ENCODE assay signal across 14 cellular contexts in the genomic region with DNA sequence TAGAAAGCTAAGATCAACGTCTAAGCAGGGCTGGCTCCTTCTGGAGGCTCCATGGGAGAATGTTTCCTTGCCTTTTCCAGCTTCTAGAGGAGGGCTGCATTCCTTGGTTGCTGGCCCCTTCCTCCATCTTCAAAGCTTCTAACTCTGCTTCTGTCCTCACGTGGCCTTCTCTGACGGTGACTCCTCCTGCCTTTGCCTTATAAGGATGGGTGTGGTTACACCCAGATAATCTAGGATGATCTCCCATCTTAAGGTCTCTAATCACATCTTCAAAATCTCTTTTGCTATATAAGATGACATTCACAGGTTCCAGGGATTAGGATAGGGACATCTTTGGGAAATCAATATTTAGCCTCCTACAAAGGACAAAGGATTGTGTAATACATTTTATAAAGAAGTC. TPM values are rescaled to one million over a fixed set of nuclear protein-coding genes. Genes with fewer than 3 reads are reported as not detected.
DNase-seq lines count a peak whose midpoint lies in the region; ATAC-seq and TF ChIP-seq lines count a peak whose summit lies in the region.
"Had no signal": no experiment of that assay in that cellular context is flagged by ENCODE, and none has a peak within 500 bp of the region (broad histone marks: within the 10 kb centered on the region; RNA-seq: fewer than 3 reads in every experiment).

No MANE protein-coding gene starts in this region.

- intact Hi-C loops in PC-3 (cut with micrococcal nuclease) (no loop called here), mammary epithelial cell (cut with micrococcal nuclease) (no loop called here)

- H3K36me3 Mint-ChIP-seq in activated CD8-positive, alpha-beta memory T cell treated with anti-CD3 and anti-CD28 coated beads, Interleukin-2, amount 10 ng/mL, durations not matched to agents 7 days and 5 days, result peaks cover 2% of the 10 kb centered on the region

- no peak for ATAC-seq in activated CD8-positive, alpha-beta memory T cell treated with anti-CD3 and anti-CD28 coated beads, Interleukin-2, amount 10 ng/mL, durations not matched to agents 7 days and 5 days
- ATAC-seq in PC-3, result no peak

- H4K20me1 ChIP-seq in PC-3 (ENCODE audit: low read length) (peaks cover 23% of the 10 kb centered on the region), mammary epithelial cell (ENCODE audit: insufficient read depth, low read length) (no peaks in the 10 kb centered on the region)

- no peak overlapping the region for H2AFZ ChIP-seq in PC-3 (ENCODE audit: low read length)
- no peak overlapping the region for H2AFZ ChIP-seq in mammary epithelial cell (ENCODE audit: low read depth, low read length)

- no peak for DNase-seq in activated CD8-positive, alpha-beta memory T cell treated with anti-CD3 and anti-CD28 coated beads, Interleukin-2, amount 10 ng/mL, durations not matched to agents 7 days and 5 days
- no peak for DNase-seq in activated CD8-positive, alpha-beta memory T cell treated with anti-CD3 and anti-CD28 coated beads, Interleukin-2, amount 50 U/mL, for 4 hours
- DNase-seq in PC-3, result no peak
- DNase-seq in mammary epithelial cell, result no peak
- DNase-seq in DMS53 treated with DMSO at 0.1 percent for 48 hours (lab: John Stamatoyannopoulos, UW; ENCODE audit: unreplicated experiment), result no peak
- no peak for DNase-seq in middle frontal gyrus (ENCODE audit: extremely low spot score, low spot score)
- no peak for DNase-seq in NCI-H226
- DNase-seq: colonic mucosa, NCI-H187 treated with DMSO at 0.1 percent for 48 hours, nucleus accumbens had no signal

- H3K27me3 Mint-ChIP-seq in activated CD8-positive, alpha-beta memory T cell treated with anti-CD3 and anti-CD28 coated beads, Interleukin-2, amount 10 ng/mL, durations not matched to agents 7 days and 5 days, result no peaks in the 10 kb centered on the region

- H3K27ac ChIP-seq in PC-3 (ENCODE audit: low read length) (no peak overlapping the region), mammary epithelial cell (ENCODE audit: insufficient read depth, low read depth, low read length) (no peak overlapping the region)
- H3K27ac ChIP-seq: colonic mucosa had no signal

- H3K4me3 Mint-ChIP-seq in activated CD8-positive, alpha-beta memory T cell treated with anti-CD3 and anti-CD28 coated beads, Interleukin-2, amount 10 ng/mL, durations not matched to agents 7 days and 5 days, result peak overlapping the region; percentile 80

- in situ Hi-C loops in mammary epithelial cell (cut with MboI; ENCODE audit: low sequenced_read_pairs in 2 of 2), result no loop called here

- no peaks in the 10 kb centered on the region for H3K27me3 ChIP-seq in PC-3 (ENCODE audit: low read length)
- H3K27me3 ChIP-seq in mammary epithelial cell (ENCODE audit: insufficient read depth, low read length), result no peaks in the 10 kb centered on the region
- H3K27me3 ChIP-seq in skeletal muscle satellite cell (ENCODE audit: control insufficient read depth, insufficient read depth, low read length), result no peaks in the 10 kb centered on the region
- H3K27me3 ChIP-seq: colonic mucosa had no signal

- BruUV-seq in PC-3 (replicated peaks; lab: Mats Ljungman, UMichigan) (no TSS peak), mammary epithelial cell (replicated peaks; lab: Mats Ljungman, UMichigan) (no TSS peak)

- peaks cover 31% of the 10 kb centered on the region for H3K4me1 Mint-ChIP-seq in activated CD8-positive, alpha-beta memory T cell treated with anti-CD3 and anti-CD28 coated beads, Interleukin-2, amount 10 ng/mL, durations not matched to agents 7 days and 5 days

- TF ChIP-seq CTCF in PC-3 (conservative IDR thresholded peaks at IDR 0.05; ENCODE audit: low read depth, low read length), result no peak
- TF ChIP-seq CTCF in mammary epithelial cell (conservative IDR thresholded peaks at IDR 0.05 in 1 of 2, IDR thresholded peaks at IDR 0.05 in 1 of 2; ENCODE audit: extremely low read depth in 1 of 2, insufficient read depth in 1 of 2, low read depth in 1 of 2, low read length in 2 of 2), result no peak

- no peaks in the 10 kb centered on the region for H3K9me3 Mint-ChIP-seq in activated CD8-positive, alpha-beta memory T cell treated with anti-CD3 and anti-CD28 coated beads, Interleukin-2, amount 10 ng/mL, durations not matched to agents 7 days and 5 days (ENCODE audit: low read depth)

- H3K9me2 ChIP-seq in PC-3 (replicated peaks; ENCODE audit: low read length), result no peaks in the 10 kb centered on the region

- 90% methylated on average over 3 of the region's 3 CpGs for WGBS in mammary epithelial cell (ENCODE audit: low coverage, missing lambda C conversion rate)

- CTCF ChIA-PET in activated CD8-positive, alpha-beta memory T cell treated with anti-CD3 and anti-CD28 coated beads, Interleukin-2, amount 10 ng/mL, durations not matched to agents 7 days and 5 days (lab: Charles Lee), result interaction anchor here (1.0 to 2.2 kb wide), 3 partner anchors 58 to 127 kb away, joined by 3 to 8 read pairs (median 5); a partner anchor contains a TSS
- CTCF ChIA-PET in PC-3 (lab: Charles Lee) (no interaction called here), mammary epithelial cell (lab: Charles Lee; ENCODE audit: low non-redundant PET) (interaction anchor here (0.7 kb wide), 1 partner anchor 35 kb away, joined by 4 read pairs; no protein-coding TSS in a partner anchor)

- H3K79me2 ChIP-seq in PC-3 (ENCODE audit: low read length), result peaks cover 33% of the 10 kb centered on the region
- peaks cover 39% of the 10 kb centered on the region for H3K79me2 ChIP-seq in mammary epithelial cell (ENCODE audit: insufficient read depth, low read length)

- H3K4me3 ChIP-seq in PC-3 (ENCODE audit: low read length) (peak overlapping the region; percentile 89), mammary epithelial cell (replicated peaks in 1 of 3; ENCODE audit: insufficient read depth in 1 of 3, low read depth in 2 of 3, low read length in 3 of 3) (peak overlapping the region in 1 of 3 experiments; percentile 77), skeletal muscle satellite cell (ENCODE audit: low read length) (peak overlapping the region; percentile 79)

- no peak overlapping the region for H3K9ac ChIP-seq in PC-3 (ENCODE audit: low read length)
- H3K9ac ChIP-seq in mammary epithelial cell (ENCODE audit: insufficient read depth, low read length), result no peak overlapping the region
- H3K9ac ChIP-seq in skeletal muscle satellite cell (ENCODE audit: low read depth, low read length), result no peak overlapping the region

- dilution Hi-C loops in mammary epithelial cell (cut with HindIII; ENCODE audit: low sequenced_read_pairs), result no loop called here

- H3F3A ChIP-seq in PC-3 (ENCODE audit: low read length, unreplicated experiment), result no peaks in the 10 kb centered on the region

- peaks cover 6% of the 10 kb centered on the region; the same call in 1 of the 2 replicates for H3K4me1 ChIP-seq in PC-3 (ENCODE audit: insufficient read depth, low read length)
- peaks cover 7% of the 10 kb centered on the region for H3K4me1 ChIP-seq in mammary epithelial cell (ENCODE audit: insufficient read depth, low read length)
- H3K4me1 ChIP-seq in skeletal muscle satellite cell (ENCODE audit: control insufficient read depth, insufficient read depth, low read length), result no peaks in the 10 kb centered on the region
- H3K4me1 ChIP-seq: colonic mucosa had no signal

- H3K9me3 ChIP-seq in PC-3 (ENCODE audit: low read length) (no peaks in the 10 kb centered on the region), mammary epithelial cell (replicated peaks; ENCODE audit: insufficient read depth, low read length) (peaks cover 3% of the 10 kb centered on the region), skeletal muscle satellite cell (replicated peaks; ENCODE audit: low read length) (no peaks in the 10 kb centered on the region)
- H3K9me3 ChIP-seq: colonic mucosa had no signal

- H3K27ac Mint-ChIP-seq in activated CD8-positive, alpha-beta memory T cell treated with anti-CD3 and anti-CD28 coated beads, Interleukin-2, amount 10 ng/mL, durations not matched to agents 7 days and 5 days, result peak overlapping the region; percentile 54

- H3K36me3 ChIP-seq in PC-3 (ENCODE audit: low read depth, low read length) (no peaks in the 10 kb centered on the region; the same call in 1 of the 2 replicates), mammary epithelial cell (ENCODE audit: insufficient read depth, low read length) (no peaks in the 10 kb centered on the region), skeletal muscle satellite cell (ENCODE audit: insufficient read depth, low read length) (peaks cover 13% of the 10 kb centered on the region)
- H3K36me3 ChIP-seq: colonic mucosa had no signal

- POLR2A ChIA-PET in PC-3 (lab: Charles Lee; ENCODE audit: unreplicated experiment), result no interaction called here

- H3K4me2 ChIP-seq in PC-3 (ENCODE audit: low read length) (peak overlapping the region; percentile 92), mammary epithelial cell (ENCODE audit: insufficient read depth, low read depth, low read length) (peak overlapping the region; percentile 67), skeletal muscle satellite cell (ENCODE audit: low read length) (peak overlapping the region; percentile 82)

RNA-seq across cellular contexts. Expression of a gene that starts 1.6 kb away (rescaled TPM):
- total RNA-seq in activated CD8-positive, alpha-beta memory T cell treated with anti-CD3 and anti-CD28 coated beads, Interleukin-2, amount 10 ng/mL, durations not matched to agents 7 days and 5 days, result 10 to 100 TPM; 17.5 to 24.7 TPM
- 110 and 145 TPM in 2 replicates for total RNA-seq in PC-3 (2014; rRNA removed)
- 10 to 100 TPM; 25.9 to 27.3 TPM for total RNA-seq in mammary epithelial cell
- polyA plus RNA-seq in mammary epithelial cell, result 43.3 TPM
- 51.8 TPM for polyA minus RNA-seq in mammary epithelial cell
- total RNA-seq in skeletal muscle satellite cell (2012; rRNA removed), result 33.2 and 36.9 TPM in 2 replicates

RNA-seq across cellular contexts. Expression of a gene that starts 49.7 kb away (rescaled TPM):
- total RNA-seq in activated CD8-positive, alpha-beta memory T cell treated with anti-CD3 and anti-CD28 coated beads, Interleukin-2, amount 10 ng/mL, durations not matched to agents 7 days and 5 days, result under 1 TPM in 1 of 2 experiments, not detected in 1; 0.09 TPM
- total RNA-seq in PC-3 (2014; rRNA removed) (10.7 and 13.0 TPM in 2 replicates), mammary epithelial cell (under 1 TPM; 0.50 to 0.64 TPM)
- polyA plus RNA-seq in mammary epithelial cell, result 0.59 TPM
- 1.1 TPM for polyA minus RNA-seq in mammary epithelial cell
- total RNA-seq in skeletal muscle satellite cell (2012; rRNA removed), result 0.25 TPM in 1 of 2 replicates, not detected in the other
- total RNA-seq: fibroblast of villous mesenchyme; T-helper 2 cell treated with Interferon-gamma antibody and Interleukin-4, amounts not matched to agents 100 ng/mL and 5 ng/mL, for 36 hours had no signal
- polyA plus RNA-seq: AG04450 had no signal
